Comparison of ENCODE assay signal across 22 cellular contexts in genomic region chr3:17011774-17012338, GRCh38.
"Had no signal": no experiment of that assay in that cellular context is flagged by ENCODE, and none has a peak within 500 bp of the region (broad histone marks: within the 10 kb centered on the region; RNA-seq: fewer than 3 reads in every experiment).

No MANE protein-coding gene starts in this region.

- H3K27ac ChIP-seq: HL-60, SJSA1, SK-N-MC had no signal

- H3K9me3 ChIP-seq: SJSA1 had no signal

- DNase-seq: KBM-7, MV-4-11, NCI-H1048, NCI-H1105, NCI-H1417, NCI-H1436 treated with DMSO at 0.1 percent for 48 hours, NCI-H1694, NCI-H187 treated with DMSO at 0.1 percent for 48 hours, NCI-H2029 treated with DMSO at 0.1 percent for 48 hours, NCI-H2171, NCI-H226, NCI-H446, NCI-H510A, NCI-H524 treated with DMSO at 0.1 percent for 48 hours, NCI-H69, NCI-H774, Right ventricle myocardium superior, RPMI8226, SIG-M5 had no signal

- H3K4me1 ChIP-seq: SJSA1 had no signal

- H3K4me3 ChIP-seq: SJSA1, SK-N-MC had no signal

- H3K27me3 ChIP-seq: SJSA1 had no signal
